Comparison of ENCODE assay signal across 11 cellular contexts in the genomic region with DNA sequence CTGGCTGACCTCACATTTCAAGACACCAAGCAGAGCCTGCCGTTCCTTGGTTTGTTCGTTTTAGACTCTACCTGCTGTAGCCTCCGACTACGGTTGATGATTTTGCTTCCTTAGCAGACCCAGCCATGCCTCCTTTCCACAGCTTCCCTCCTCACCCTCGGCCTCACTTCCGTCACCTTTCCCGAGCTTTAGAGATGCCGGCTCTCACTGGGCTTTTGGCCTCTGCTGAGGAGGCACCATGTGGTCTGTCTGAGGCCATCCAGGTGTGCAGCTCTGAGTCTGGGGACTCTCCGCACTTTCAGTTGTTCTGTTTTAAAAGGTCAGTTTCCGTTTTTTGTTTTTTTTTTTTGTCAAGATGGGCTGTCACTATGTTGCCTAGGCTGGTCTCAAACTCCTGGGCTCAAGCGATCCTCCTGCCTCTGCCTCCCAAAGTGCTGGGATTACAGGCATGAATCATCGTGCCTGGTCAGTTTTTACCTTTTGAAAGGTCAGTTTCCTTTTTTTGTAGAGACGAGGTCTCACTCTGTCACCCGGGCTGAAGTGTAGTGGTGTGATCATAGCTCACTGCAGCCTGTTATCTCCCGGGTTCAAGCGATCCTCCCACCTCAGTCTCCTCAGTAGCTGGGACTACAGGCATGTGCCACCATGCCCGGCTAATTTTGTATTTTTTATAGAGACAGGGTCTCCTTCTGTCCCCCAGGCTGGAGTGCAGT. TPM values are rescaled to one million over a fixed set of nuclear protein-coding genes. Genes with fewer than 3 reads are reported as not detected.
DNase-seq lines count a peak whose midpoint lies in the region; ATAC-seq and TF ChIP-seq lines count a peak whose summit lies in the region.
"Had no signal": no experiment of that assay in that cellular context is flagged by ENCODE, and none has a peak within 500 bp of the region (broad histone marks: within the 10 kb centered on the region; RNA-seq: fewer than 3 reads in every experiment).

No MANE protein-coding gene starts in this region.

- H3K27me3 Mint-ChIP-seq in memory B cell (no peaks in the 10 kb centered on the region), osteocyte (ENCODE audit: unreplicated experiment) (no peaks in the 10 kb centered on the region)
- no peaks in the 10 kb centered on the region for H3K27me3 Mint-ChIP-seq in activated CD4-positive, alpha-beta memory T cell treated with anti-CD3 and anti-CD28 coated beads for 36 hours

- no peaks in the 10 kb centered on the region for H3K27me3 ChIP-seq in body of pancreas

- no peak overlapping the region for H3K27ac ChIP-seq in body of pancreas
- no peak overlapping the region for H3K27ac ChIP-seq in substantia nigra (ENCODE audit: low read depth, low read length, poor library complexity, severe bottlenecking)
- H3K27ac ChIP-seq: thoracic aorta had no signal

- no peak for TF ChIP-seq POLR2A in body of pancreas (IDR thresholded peaks at IDR 0.05)

- H3K9me3 ChIP-seq in body of pancreas: no peaks in the 10 kb centered on the region
- H3K9me3 ChIP-seq: thoracic aorta had no signal

- H3K9me3 Mint-ChIP-seq in memory B cell (no peaks in the 10 kb centered on the region), osteocyte (ENCODE audit: unreplicated experiment) (no peaks in the 10 kb centered on the region)
- H3K9me3 Mint-ChIP-seq in activated CD4-positive, alpha-beta memory T cell treated with anti-CD3 and anti-CD28 coated beads for 36 hours: no peaks in the 10 kb centered on the region

- H3K4me3 Mint-ChIP-seq in memory B cell (peak overlapping the region; percentile 83), osteocyte (ENCODE audit: unreplicated experiment) (no peak overlapping the region)
- no peak overlapping the region for H3K4me3 Mint-ChIP-seq in activated CD4-positive, alpha-beta memory T cell treated with anti-CD3 and anti-CD28 coated beads for 36 hours

- ATAC-seq in GM18511 (IDR thresholded peaks at IDR 0.05; ENCODE audit: unreplicated experiment): peak; percentile 48
- peak; percentile 41 for ATAC-seq in GM21381 (IDR thresholded peaks at IDR 0.05; ENCODE audit: unreplicated experiment)
- peak; percentile 38 for ATAC-seq in HG03196 (IDR thresholded peaks at IDR 0.05; ENCODE audit: unreplicated experiment)
- ATAC-seq in memory B cell (ENCODE audit: low read depth): peak; percentile 55
- ATAC-seq in body of pancreas: no peak

- intact Hi-C loops in body of pancreas (cut with DNase I): no loop called here
- intact Hi-C loops in activated CD4-positive, alpha-beta memory T cell treated with anti-CD3 and anti-CD28 coated beads for 36 hours (cut with micrococcal nuclease): no loop called here

- no peaks in the 10 kb centered on the region for H3K4me1 ChIP-seq in body of pancreas

- peaks cover 23% of the 10 kb centered on the region for H3K36me3 Mint-ChIP-seq in memory B cell
- peaks cover 16% of the 10 kb centered on the region for H3K36me3 Mint-ChIP-seq in osteocyte (ENCODE audit: unreplicated experiment)
- H3K36me3 Mint-ChIP-seq in activated CD4-positive, alpha-beta memory T cell treated with anti-CD3 and anti-CD28 coated beads for 36 hours: peaks cover 9% of the 10 kb centered on the region

- CTCF ChIA-PET in activated CD4-positive, alpha-beta memory T cell treated with anti-CD3 and anti-CD28 coated beads for 36 hours (lab: Charles Lee): interaction anchor here (1.1 kb wide), 1 partner anchor 22 kb away, joined by 3 read pairs; no protein-coding TSS in a partner anchor

- H3K27ac Mint-ChIP-seq in memory B cell (peak overlapping the region; percentile 96), osteocyte (ENCODE audit: unreplicated experiment) (no peak overlapping the region)
- no peak overlapping the region for H3K27ac Mint-ChIP-seq in activated CD4-positive, alpha-beta memory T cell treated with anti-CD3 and anti-CD28 coated beads for 36 hours

- TF ChIP-seq CTCF in body of pancreas (IDR thresholded peaks at IDR 0.05) (no peak), osteocyte (IDR thresholded peaks at IDR 0.05) (no peak)

- DNase-seq in memory B cell (ENCODE audit: low spot score in 2 of 2): peak; percentile 47 to 51
- no peak for DNase-seq in body of pancreas
- no peak for DNase-seq in osteocyte (ENCODE audit: extremely low spot score, unreplicated experiment)
- DNase-seq in activated CD4-positive, alpha-beta memory T cell treated with anti-CD3 and anti-CD28 coated beads for 36 hours: no peak
- no peak for DNase-seq in substantia nigra (lab: John Stamatoyannopoulos, UW)
- DNase-seq: NCI-H510A had no signal

- H3K4me1 Mint-ChIP-seq in memory B cell: peaks cover 27% of the 10 kb centered on the region
- peaks cover 5% of the 10 kb centered on the region for H3K4me1 Mint-ChIP-seq in osteocyte (ENCODE audit: unreplicated experiment)
- peaks cover under 1% of the 10 kb centered on the region for H3K4me1 Mint-ChIP-seq in activated CD4-positive, alpha-beta memory T cell treated with anti-CD3 and anti-CD28 coated beads for 36 hours (ENCODE audit: low read depth)

- H3K36me3 ChIP-seq in body of pancreas (replicated peaks in 1 of 2; ENCODE audit: insufficient read depth in 1 of 2, low read depth in 2 of 2): no peaks in the 10 kb centered on the region

- WGBS in body of pancreas, 2 donors: 86% methylated on average over 17 of the region's 17 CpGs

- POLR2A ChIA-PET in activated CD4-positive, alpha-beta memory T cell treated with anti-CD3 and anti-CD28 coated beads for 36 hours (lab: Charles Lee): no interaction called here

- H3K4me3 ChIP-seq in body of pancreas: no peak overlapping the region
- H3K4me3 ChIP-seq: lung, thoracic aorta had no signal

RNA-seq across cellular contexts. Expression of gene ORAI2, which starts 11.7 kb away (rescaled TPM):
- total RNA-seq in body of pancreas (10 to 100 TPM; 11.7 to 20.8 TPM), osteocyte (46.3 and 47.8 TPM in 2 replicates)
- 10 to 100 TPM; 28.7 to 31.5 TPM for total RNA-seq in activated CD4-positive, alpha-beta memory T cell treated with anti-CD3 and anti-CD28 coated beads for 36 hours

RNA-seq across cellular contexts. Expression of gene ALKBH4, which starts 19.5 kb away (rescaled TPM):
- total RNA-seq in body of pancreas: 10 to 100 TPM; 15.6 to 60.3 TPM
- 11.9 and 13.9 TPM in 2 replicates for total RNA-seq in osteocyte
- 1 to 10 TPM; 7.7 to 7.8 TPM for total RNA-seq in activated CD4-positive, alpha-beta memory T cell treated with anti-CD3 and anti-CD28 coated beads for 36 hours

RNA-seq across cellular contexts. Expression of gene LRWD1, which starts 19.7 kb away (rescaled TPM):
- total RNA-seq in body of pancreas (10 to 100 TPM; 13.7 to 27.4 TPM), osteocyte (20.1 and 22.1 TPM in 2 replicates)
- 10 to 100 TPM; 16.4 to 20.0 TPM for total RNA-seq in activated CD4-positive, alpha-beta memory T cell treated with anti-CD3 and anti-CD28 coated beads for 36 hours

RNA-seq across cellular contexts. Expression of gene POLR2J, which starts 33.6 kb away (rescaled TPM):
- total RNA-seq in body of pancreas (10 to 100 TPM in 1 of 2 donors, 1 to 10 TPM in 1; 6.6 to 12.5 TPM), osteocyte (45.2 and 45.4 TPM in 2 replicates)
- total RNA-seq in activated CD4-positive, alpha-beta memory T cell treated with anti-CD3 and anti-CD28 coated beads for 36 hours: 10 to 100 TPM; 44.4 to 44.7 TPM

RNA-seq across cellular contexts. Expression of gene PRKRIP1, which starts 49.0 kb away (rescaled TPM):
- total RNA-seq in body of pancreas (10 to 100 TPM; 25.2 to 40.2 TPM), osteocyte (30.1 and 32.2 TPM in 2 replicates)
- total RNA-seq in activated CD4-positive, alpha-beta memory T cell treated with anti-CD3 and anti-CD28 coated beads for 36 hours: 10 to 100 TPM; 20.8 to 22.6 TPM

Comparison
In these comparisons a context has a peak if more than half of its experiments do, and no peak if none do; other contexts are left out.
1. DNase-seq: peak in memory B cell (2 of 2); none in body of pancreas (0 of 4), osteocyte (single experiment), activated CD4-positive, alpha-beta memory T cell treated with anti-CD3 and anti-CD28 coated beads for 36 hours (single experiment) and substantia nigra (0 of 49).